1 cellular context compared by ENCODE assay signal in genomic region chr7:121634356-121634755, GRCh38.
TF ChIP-seq lines count a peak whose summit lies in the region.

No MANE protein-coding gene starts in this region.

TF ChIP-seq in GM23338, 12 proteins besides CTCF, POLR2A, EP300 and RAD21 (continued from another document):
- no peak for TF ChIP-seq ZNF462 (CRISPR knock-in tag; IDR thresholded peaks at IDR 0.05)
- no peak for TF ChIP-seq REST (IDR thresholded peaks at IDR 0.05; ENCODE audit: unreplicated experiment)
- no peak for TF ChIP-seq STAT1 (IDR thresholded peaks at IDR 0.05; ENCODE audit: unreplicated experiment)
- no peak for TF ChIP-seq ZNF331 (CRISPR knock-in tag; IDR thresholded peaks at IDR 0.05; ENCODE audit: low read depth)
- no peak for TF ChIP-seq ETS1 (IDR thresholded peaks at IDR 0.05)
- no peak for TF ChIP-seq NANOG (IDR thresholded peaks at IDR 0.05; ENCODE audit: borderline replicate concordance)
- no peak for TF ChIP-seq ZNF114 (CRISPR knock-in tag; IDR thresholded peaks at IDR 0.05)
- TF ChIP-seq POLR2AphosphoS5 (IDR thresholded peaks at IDR 0.05; ENCODE audit: low read depth): no peak
